Comparison of ENCODE assay signal across 24 cellular contexts in the genomic region with DNA sequence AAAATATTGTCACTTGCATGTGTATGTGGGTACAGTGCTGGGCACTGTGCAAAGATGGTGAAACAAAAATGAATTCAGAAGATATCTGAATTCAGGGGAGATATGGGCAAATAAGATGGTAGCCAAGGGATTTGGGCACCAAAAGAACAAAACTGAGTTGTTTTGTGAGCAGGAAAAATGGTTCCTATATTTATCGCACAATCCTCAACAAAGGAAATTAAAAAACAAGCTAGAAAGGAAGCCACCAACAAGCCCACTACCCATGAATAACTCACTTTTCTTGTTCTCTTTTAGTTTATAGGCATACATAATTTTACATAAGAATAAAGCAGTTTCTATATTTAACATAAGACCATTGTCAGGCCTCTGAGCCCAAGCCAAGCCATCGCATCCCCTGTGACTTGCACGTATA.
"Had no signal": no experiment of that assay in that cellular context is flagged by ENCODE, and none has a peak within 500 bp of the region (broad histone marks: within the 10 kb centered on the region; RNA-seq: fewer than 3 reads in every experiment).

No MANE protein-coding gene starts in this region.

- H3K4me1 Mint-ChIP-seq: activated CD4-positive, alpha-beta T cell treated with anti-CD3 and anti-CD28 coated beads, Interleukin-2, amount 10 ng/mL, durations not matched to agents 7 days and 5 days; activated naive CD8-positive, alpha-beta T cell treated with anti-CD3 and anti-CD28 coated beads, Interleukin-2, amount 50 U/mL, for 24 hours; central memory CD8-positive, alpha-beta T cell; T-cell had no signal

- H3K9me3 Mint-ChIP-seq: activated CD4-positive, alpha-beta T cell treated with anti-CD3 and anti-CD28 coated beads, Interleukin-2, amount 10 ng/mL, durations not matched to agents 7 days and 5 days; activated naive CD4-positive, alpha-beta T cell treated with anti-CD3 and anti-CD28 coated beads, Interleukin-2, amount 50 U/mL, for 72 hours; central memory CD8-positive, alpha-beta T cell had no signal

- H3K27ac ChIP-seq: SK-N-MC had no signal

- H3K36me3 Mint-ChIP-seq: activated CD4-positive, alpha-beta memory T cell treated with anti-CD3 and anti-CD28 coated beads for 36 hours; activated naive CD4-positive, alpha-beta T cell treated with anti-CD3 and anti-CD28 coated beads, Interleukin-2, amount 50 U/mL, for 72 hours; brain; T-cell had no signal

- H3K27me3 Mint-ChIP-seq: activated CD4-positive, alpha-beta memory T cell treated with anti-CD3 and anti-CD28 coated beads for 36 hours; activated naive CD8-positive, alpha-beta T cell treated with anti-CD3 and anti-CD28 coated beads, Interleukin-2, amount 50 U/mL, for 24 hours had no signal

- H3K4me3 Mint-ChIP-seq: activated CD4-positive, alpha-beta memory T cell treated with anti-CD3 and anti-CD28 coated beads for 36 hours; activated CD4-positive, alpha-beta T cell treated with anti-CD3 and anti-CD28 coated beads, Interleukin-2, amount 10 ng/mL, durations not matched to agents 7 days and 5 days; activated naive CD8-positive, alpha-beta T cell treated with anti-CD3 and anti-CD28 coated beads, Interleukin-2, amount 50 U/mL, for 24 hours; activated T-cell treated with anti-CD3 and anti-CD28 coated beads, Interleukin-2, amount 50 U/mL, for 4 hours; brain; central memory CD8-positive, alpha-beta T cell; T-cell had no signal

- H3K4me3 ChIP-seq: SK-N-MC had no signal

- H3K27ac Mint-ChIP-seq: activated CD4-positive, alpha-beta memory T cell treated with anti-CD3 and anti-CD28 coated beads for 36 hours; activated CD4-positive, alpha-beta T cell treated with anti-CD3 and anti-CD28 coated beads, Interleukin-2, amount 10 ng/mL, durations not matched to agents 7 days and 5 days; activated naive CD4-positive, alpha-beta T cell treated with anti-CD3 and anti-CD28 coated beads, Interleukin-2, amount 50 U/mL, for 72 hours; activated naive CD8-positive, alpha-beta T cell treated with anti-CD3 and anti-CD28 coated beads, Interleukin-2, amount 50 U/mL, for 24 hours; brain; T-cell had no signal

- ATAC-seq: activated naive CD4-positive, alpha-beta T cell treated with anti-CD3 and anti-CD28 coated beads, Interleukin-2, amount 50 U/mL, for 72 hours; activated naive CD8-positive, alpha-beta T cell treated with anti-CD3 and anti-CD28 coated beads, Interleukin-2, amount 50 U/mL, for 24 hours; activated T-cell treated with anti-CD3 and anti-CD28 coated beads, Interleukin-2, amount 50 U/mL, for 4 hours; Right ventricle myocardium inferior; T-cell had no signal

- DNase-seq: activated CD4-positive, alpha-beta memory T cell treated with anti-CD3 and anti-CD28 coated beads for 36 hours; activated CD4-positive, alpha-beta T cell treated with anti-CD3 and anti-CD28 coated beads, Interleukin-2, amount 10 ng/mL, durations not matched to agents 7 days and 5 days; activated CD4-positive, CD25-positive, alpha-beta regulatory T cell; activated CD8-positive, alpha-beta memory T cell treated with anti-CD3 and anti-CD28 coated beads for 24 hours; activated effector memory CD4-positive, alpha-beta T cell treated with anti-CD3 and anti-CD28 coated beads, Interleukin-2, amount 50 U/mL, for 16 hours; activated naive CD4-positive, alpha-beta T cell treated with Interleukin-2 at 50 U/mL for 16 hours; activated naive CD8-positive, alpha-beta T cell treated with anti-CD3 and anti-CD28 coated beads, Interleukin-2, amount 50 U/mL, for 24 hours; activated T-cell treated with anti-CD3 and anti-CD28 coated beads, Interleukin-2, amount 50 U/mL, for 4 hours; amygdala; MM.1S; NCI-H1105 treated with DMSO at 0.1 percent for 48 hours; NCI-H1436 treated with DMSO at 0.1 percent for 48 hours; NCI-H187; NCI-H2081; NCI-H510A treated with DMSO at 0.1 percent for 48 hours; RPMI8226; T-cell; T-helper 2 cell; T1000 had no signal
